Comparison of ENCODE assay signal across 11 cellular contexts in the genomic region with DNA sequence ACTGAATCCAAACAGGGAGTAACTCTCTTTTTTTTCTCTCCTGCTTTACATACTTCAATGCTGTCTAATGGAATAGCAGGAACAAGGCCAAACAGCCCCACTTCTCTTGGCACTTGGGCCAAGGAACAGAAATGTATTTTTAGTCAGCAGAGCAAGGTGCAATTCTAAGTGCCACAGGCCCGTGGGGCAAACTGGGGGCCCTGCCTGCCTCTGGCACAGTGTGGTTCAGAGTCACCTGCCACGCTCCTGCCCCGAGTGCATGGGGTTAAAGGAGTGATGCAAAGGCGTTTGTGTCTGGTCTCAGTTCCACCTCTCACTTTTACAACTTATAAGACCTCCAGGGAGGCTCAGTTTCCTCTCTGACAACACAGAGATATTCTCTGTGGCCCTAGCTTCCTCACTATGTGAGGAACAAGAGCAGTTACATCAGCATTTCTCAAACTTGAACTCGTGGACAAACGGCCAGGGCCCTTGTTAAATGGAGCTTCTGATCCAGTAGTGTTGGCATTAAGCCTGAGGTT. TPM values are rescaled to one million over a fixed set of nuclear protein-coding genes. Genes with fewer than 3 reads are reported as not detected.
DNase-seq lines count a peak whose midpoint lies in the region; ATAC-seq and TF ChIP-seq lines count a peak whose summit lies in the region.
"Had no signal": no experiment of that assay in that cellular context is flagged by ENCODE, and none has a peak within 500 bp of the region (broad histone marks: within the 10 kb centered on the region; RNA-seq: fewer than 3 reads in every experiment).

No MANE protein-coding gene starts in this region.

- H3K4me1 Mint-ChIP-seq in chondrocyte (ENCODE audit: low read depth), result peaks cover 72% of the 10 kb centered on the region
- H3K4me1 Mint-ChIP-seq in activated CD4-positive, alpha-beta memory T cell treated with anti-CD3 and anti-CD28 coated beads for 36 hours (ENCODE audit: low read depth), result peaks cover 11% of the 10 kb centered on the region

- POLR2A ChIA-PET in activated CD4-positive, alpha-beta memory T cell treated with anti-CD3 and anti-CD28 coated beads for 36 hours (lab: Charles Lee), result no interaction called here

- no peak for TF ChIP-seq POLR2A in sigmoid colon (IDR thresholded peaks at IDR 0.05)

- DNase-seq in chondrocyte (ENCODE audit: low spot score) (no peak), sigmoid colon (peak; percentile 70), hepatocyte (ENCODE audit: low spot score) (no peak), MM.1S (no peak), SJCRH30 (no peak)
- no peak for DNase-seq in activated CD4-positive, alpha-beta memory T cell treated with anti-CD3 and anti-CD28 coated beads for 36 hours
- DNase-seq: NCI-H345, T1000 had no signal

- 26 to 50% methylated on average over 6 of the region's 6 CpGs for WGBS in sigmoid colon, 2 donors
- WGBS in hepatocyte (ENCODE audit: low lambda C conversion rate, missing lambda C conversion rate), result 68% methylated on average over 6 of the region's 6 CpGs

- H3K27ac ChIP-seq in sigmoid colon (peak overlapping the region; percentile 79 to 95 (median 85)), hepatocyte (no peak overlapping the region), MM.1S (ENCODE audit: low read length) (no peak overlapping the region), SJCRH30 (no peak overlapping the region)

- no peaks in the 10 kb centered on the region for H3K9me2 ChIP-seq in hepatocyte (replicated peaks; ENCODE audit: insufficient read depth)
- no peaks in the 10 kb centered on the region for H3K9me2 ChIP-seq in MM.1S (replicated peaks; ENCODE audit: insufficient read depth, low read length)

- intact Hi-C loops in sigmoid colon (cut with DNase I), result no loop called here
- intact Hi-C loops in activated CD4-positive, alpha-beta memory T cell treated with anti-CD3 and anti-CD28 coated beads for 36 hours (cut with micrococcal nuclease), result no loop called here

- H3K79me2 ChIP-seq in hepatocyte (no peaks in the 10 kb centered on the region), MM.1S (ENCODE audit: low read length) (peaks cover 81% of the 10 kb centered on the region)

- no peaks in the 10 kb centered on the region for H3F3A ChIP-seq in MM.1S (ENCODE audit: insufficient read depth, low read length)

- no peaks in the 10 kb centered on the region for H3K27me3 Mint-ChIP-seq in chondrocyte (ENCODE audit: low read depth)
- no peaks in the 10 kb centered on the region for H3K27me3 Mint-ChIP-seq in activated CD4-positive, alpha-beta memory T cell treated with anti-CD3 and anti-CD28 coated beads for 36 hours

- peaks cover 0 to 5% (median 0%) of the 10 kb centered on the region in 4 donors for H3K36me3 ChIP-seq in sigmoid colon
- H3K36me3 ChIP-seq in hepatocyte (replicated peaks; ENCODE audit: insufficient read depth, low read depth), result no peaks in the 10 kb centered on the region
- no peaks in the 10 kb centered on the region for H3K36me3 ChIP-seq in MM.1S (replicated peaks; ENCODE audit: insufficient read depth, low read length)
- no peaks in the 10 kb centered on the region for H3K36me3 ChIP-seq in SJCRH30

- H2AFZ ChIP-seq in hepatocyte (no peak overlapping the region), MM.1S (ENCODE audit: low read length) (no peak overlapping the region)

- H4K20me1 ChIP-seq in hepatocyte (ENCODE audit: insufficient read depth, poor library complexity, severe bottlenecking), result no peaks in the 10 kb centered on the region
- no peaks in the 10 kb centered on the region for H4K20me1 ChIP-seq in MM.1S (ENCODE audit: insufficient read depth, low read length)

- no peak overlapping the region for H3K9ac ChIP-seq in MM.1S (ENCODE audit: low read length)

- no peak overlapping the region for H3K4me3 ChIP-seq in sigmoid colon
- H3K4me3 ChIP-seq in hepatocyte, result no peak overlapping the region
- H3K4me3 ChIP-seq in MM.1S (ENCODE audit: low read length), result no peak overlapping the region
- no peak overlapping the region for H3K4me3 ChIP-seq in SJCRH30

- H3K4me3 Mint-ChIP-seq in chondrocyte (ENCODE audit: unreplicated experiment), result no peak overlapping the region
- H3K4me3 Mint-ChIP-seq in activated CD4-positive, alpha-beta memory T cell treated with anti-CD3 and anti-CD28 coated beads for 36 hours, result no peak overlapping the region
- H3K4me3 Mint-ChIP-seq: mesothelial cell of epicardium had no signal

- CTCF ChIA-PET in activated CD4-positive, alpha-beta memory T cell treated with anti-CD3 and anti-CD28 coated beads for 36 hours (lab: Charles Lee), result interaction anchor here (1.0 kb wide), 1 partner anchor 272 kb away, joined by 3 read pairs; no protein-coding TSS in a partner anchor

- TF ChIP-seq EP300 in sigmoid colon (IDR thresholded peaks at IDR 0.05), result no peak

- H3K9me3 Mint-ChIP-seq in chondrocyte (ENCODE audit: low read depth), result no peaks in the 10 kb centered on the region
- no peaks in the 10 kb centered on the region for H3K9me3 Mint-ChIP-seq in activated CD4-positive, alpha-beta memory T cell treated with anti-CD3 and anti-CD28 coated beads for 36 hours
- H3K9me3 Mint-ChIP-seq: mesothelial cell of epicardium had no signal

- peak; percentile 56 for ATAC-seq in GM18520 (IDR thresholded peaks at IDR 0.05; ENCODE audit: unreplicated experiment)
- peak; percentile 71 for ATAC-seq in HG03095 (IDR thresholded peaks at IDR 0.05; ENCODE audit: unreplicated experiment)

- H3K27ac Mint-ChIP-seq in chondrocyte (ENCODE audit: unreplicated experiment), result peak overlapping the region; percentile 71
- no peak overlapping the region for H3K27ac Mint-ChIP-seq in activated CD4-positive, alpha-beta memory T cell treated with anti-CD3 and anti-CD28 coated beads for 36 hours
- H3K27ac Mint-ChIP-seq: mesothelial cell of epicardium had no signal

- H3K9me3 ChIP-seq in sigmoid colon, result no peaks in the 10 kb centered on the region
- no peaks in the 10 kb centered on the region for H3K9me3 ChIP-seq in hepatocyte (ENCODE audit: low read depth)
- H3K9me3 ChIP-seq in MM.1S (replicated peaks; ENCODE audit: insufficient read depth, low read length), result no peaks in the 10 kb centered on the region
- H3K9me3 ChIP-seq in SJCRH30 (replicated peaks), result no peaks in the 10 kb centered on the region

- H3K36me3 Mint-ChIP-seq in chondrocyte (ENCODE audit: low read depth), result peaks cover 8% of the 10 kb centered on the region
- H3K36me3 Mint-ChIP-seq in activated CD4-positive, alpha-beta memory T cell treated with anti-CD3 and anti-CD28 coated beads for 36 hours, result peaks cover 23% of the 10 kb centered on the region
- H3K36me3 Mint-ChIP-seq: mesothelial cell of epicardium had no signal

- H3K4me1 ChIP-seq in sigmoid colon, result peaks cover 0 to 99% (median 93%) of the 10 kb centered on the region in 4 donors
- peaks cover 2% of the 10 kb centered on the region for H3K4me1 ChIP-seq in hepatocyte (ENCODE audit: insufficient read depth)
- no peaks in the 10 kb centered on the region for H3K4me1 ChIP-seq in MM.1S (ENCODE audit: low read length)
- peaks cover 9% of the 10 kb centered on the region for H3K4me1 ChIP-seq in SJCRH30

- H3K4me2 ChIP-seq in hepatocyte (no peak overlapping the region), MM.1S (ENCODE audit: low read depth, low read length) (no peak overlapping the region)

- TF ChIP-seq CTCF in chondrocyte (IDR thresholded peaks at IDR 0.05) (no peak), sigmoid colon (IDR thresholded peaks at IDR 0.05) (no peak), hepatocyte (IDR thresholded peaks at IDR 0.05; ENCODE audit: poor library complexity) (no peak), MM.1S (IDR thresholded peaks at IDR 0.05; ENCODE audit: low read length) (no peak)

- H3K27me3 ChIP-seq in sigmoid colon (no peaks in the 10 kb centered on the region), hepatocyte (no peaks in the 10 kb centered on the region), MM.1S (replicated peaks; ENCODE audit: insufficient read depth, low read length) (no peaks in the 10 kb centered on the region), SJCRH30 (no peaks in the 10 kb centered on the region)

RNA-seq across cellular contexts. Expression of gene LRIG1, which starts 51.4 kb away (rescaled TPM):
- 66.8 to 111 TPM (median 108 TPM) in 3 replicates for total RNA-seq in chondrocyte
- total RNA-seq in sigmoid colon, result 100 to 1,000 TPM; 150 to 226 (median 210) TPM
- 10 to 100 TPM in 1 of 3 donors, 1 to 10 TPM in 2; 4.2 to 36.1 (median 6.0) TPM for polyA plus RNA-seq in sigmoid colon
- 12.5 and 13.3 TPM in 2 replicates for total RNA-seq in hepatocyte
- 8.2 and 8.7 TPM in 2 replicates for polyA plus RNA-seq in hepatocyte
- total RNA-seq in SJCRH30 (2014; rRNA removed; shearing (Covaris generic)), result 16.9 and 17.4 TPM in 2 replicates
- total RNA-seq in activated CD4-positive, alpha-beta memory T cell treated with anti-CD3 and anti-CD28 coated beads for 36 hours, result 10 to 100 TPM; 35.3 to 40.4 TPM

Comparison
In these comparisons a context has a peak if more than half of its experiments do, and no peak if none do; other contexts are left out.
1. H3K27ac ChIP-seq: peak in sigmoid colon (4 of 4); none in hepatocyte (single experiment), MM.1S (single experiment) and SJCRH30 (single experiment).